ENCODE assay signal across 8 cellular contexts in the genomic region with DNA sequence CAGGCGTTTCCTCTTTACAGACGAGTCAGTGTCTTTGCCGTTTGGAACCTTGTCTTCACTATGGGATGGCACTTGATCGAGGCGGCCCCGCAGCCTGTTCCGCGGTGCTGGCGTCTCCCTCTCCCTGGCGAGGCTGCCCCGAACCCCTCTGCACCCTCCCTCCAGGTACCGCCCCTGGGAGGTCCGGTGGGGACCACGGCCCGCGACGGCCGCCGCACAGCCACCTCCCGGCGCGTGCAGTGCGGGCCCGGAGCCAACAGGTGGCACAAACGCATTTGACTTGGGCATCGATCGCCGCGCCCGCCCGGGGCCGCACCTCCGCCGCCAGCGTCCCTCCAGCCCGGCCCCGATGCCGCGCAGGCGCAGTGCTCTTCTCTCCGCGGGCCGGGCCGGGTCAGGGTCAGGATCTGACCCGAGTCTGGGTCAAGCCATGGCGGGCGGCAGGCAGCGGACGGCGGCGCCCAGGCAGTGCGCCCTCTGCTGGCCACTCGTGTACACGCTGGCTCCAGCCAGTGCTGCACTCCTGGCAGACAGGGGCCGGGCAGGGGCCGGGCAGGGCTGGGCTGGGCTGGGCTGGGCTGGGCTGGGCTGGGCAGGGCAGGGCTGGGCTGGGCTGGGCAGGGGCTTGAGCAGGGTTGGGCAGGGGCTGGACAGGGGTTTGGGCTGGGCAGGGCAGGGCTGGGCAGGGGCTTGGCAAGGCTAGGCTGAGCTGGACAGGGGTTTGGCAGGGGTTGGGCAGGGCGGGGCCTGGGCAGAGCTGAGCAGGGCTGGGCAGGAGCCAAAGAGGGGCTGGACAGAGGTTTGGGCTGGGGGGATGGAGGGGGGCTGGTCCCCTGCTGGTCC.
DNase-seq lines count a peak whose midpoint lies in the region; ATAC-seq, FAIRE-seq and TF ChIP-seq lines count a peak whose summit lies in the region.

No MANE protein-coding gene starts in this region.

- H3K4me1 ChIP-seq in kidney (ENCODE audit: control insufficient read depth in 1 of 2, insufficient read depth in 1 of 2, low read depth in 1 of 2, low read length in 2 of 2), result peaks cover 4 to 5% of the 10 kb centered on the region in 2 donors

- intact Hi-C loops in kidney (cut with DNase I), result no loop called here

- no peak overlapping the region for H3K27ac ChIP-seq in kidney (ENCODE audit: low read depth in 2 of 2, low read length in 2 of 2)

- no peaks in the 10 kb centered on the region for H3K36me3 ChIP-seq in kidney (ENCODE audit: control insufficient read depth in 1 of 2, insufficient read depth in 2 of 2, low read length in 2 of 2)

- H3K4me3 ChIP-seq in WI38 (ENCODE audit: low read depth, low read length), result peak overlapping the region; percentile 43
- peak overlapping the region in 1 of 2 donors; percentile 10 for H3K4me3 ChIP-seq in cardiac fibroblast (replicated peaks in 1 of 2; ENCODE audit: low read depth in 2 of 2, low read length in 2 of 2)
- peak overlapping the region in 1 of 2 donors; percentile 42 for H3K4me3 ChIP-seq in kidney (ENCODE audit: low read length in 2 of 2)

- FAIRE-seq in kidney (lab: Jason Lieb, UNC), result no peak

- no peak overlapping the region for H3K9ac ChIP-seq in kidney (ENCODE audit: low read length in 2 of 2)

- in situ Hi-C loops in GM13976 (cut with MboI; ENCODE audit: low sequenced_read_pairs, unreplicated experiment), result no loop called here

- no peaks in the 10 kb centered on the region for H3K9me3 ChIP-seq in kidney (ENCODE audit: control insufficient read depth in 1 of 2, low read length in 2 of 2)

- TF ChIP-seq CTCF in GM13976 (IDR thresholded peaks at IDR 0.05; ENCODE audit: borderline replicate concordance, control extremely low read depth, extremely low read depth, insufficient read depth, missing control alignments) (peak; percentile 99), WI38 (IDR thresholded peaks at IDR 0.05; ENCODE audit: low read depth, low read length) (peak; percentile 62), cardiac fibroblast (IDR thresholded peaks at IDR 0.05; ENCODE audit: low read depth, low read length) (peak; percentile 52), kidney (IDR thresholded peaks at IDR 0.05; ENCODE audit: borderline replicate concordance, extremely low read depth, insufficient read depth) (peak; percentile 76)

- peak; percentile 92 for DNase-seq in GM13976 (ENCODE audit: low spot score)
- peak; percentile 63 for DNase-seq in NCI-H1092 treated with DMSO at 0.1 percent for 48 hours (lab: John Stamatoyannopoulos, UW)
- peak; percentile 21 to 46 for DNase-seq in cardiac fibroblast (ENCODE audit: low read depth in 2 of 2)
- DNase-seq in kidney, result peak; percentile 89
- DNase-seq in stimulated activated CD4-positive, alpha-beta T cell treated with anti-CD3 and anti-CD28 coated beads, Interleukin-2, amount 100 ng/mL, for 24 hours, result peak; percentile 66 to 72
- DNase-seq in T1000 (lab: John Stamatoyannopoulos, UW), result no peak

- peak; percentile 96 for ATAC-seq in HG02588 (IDR thresholded peaks at IDR 0.05; ENCODE audit: unreplicated experiment)
